8 cellular contexts compared by ENCODE assay signal in the genomic region with DNA sequence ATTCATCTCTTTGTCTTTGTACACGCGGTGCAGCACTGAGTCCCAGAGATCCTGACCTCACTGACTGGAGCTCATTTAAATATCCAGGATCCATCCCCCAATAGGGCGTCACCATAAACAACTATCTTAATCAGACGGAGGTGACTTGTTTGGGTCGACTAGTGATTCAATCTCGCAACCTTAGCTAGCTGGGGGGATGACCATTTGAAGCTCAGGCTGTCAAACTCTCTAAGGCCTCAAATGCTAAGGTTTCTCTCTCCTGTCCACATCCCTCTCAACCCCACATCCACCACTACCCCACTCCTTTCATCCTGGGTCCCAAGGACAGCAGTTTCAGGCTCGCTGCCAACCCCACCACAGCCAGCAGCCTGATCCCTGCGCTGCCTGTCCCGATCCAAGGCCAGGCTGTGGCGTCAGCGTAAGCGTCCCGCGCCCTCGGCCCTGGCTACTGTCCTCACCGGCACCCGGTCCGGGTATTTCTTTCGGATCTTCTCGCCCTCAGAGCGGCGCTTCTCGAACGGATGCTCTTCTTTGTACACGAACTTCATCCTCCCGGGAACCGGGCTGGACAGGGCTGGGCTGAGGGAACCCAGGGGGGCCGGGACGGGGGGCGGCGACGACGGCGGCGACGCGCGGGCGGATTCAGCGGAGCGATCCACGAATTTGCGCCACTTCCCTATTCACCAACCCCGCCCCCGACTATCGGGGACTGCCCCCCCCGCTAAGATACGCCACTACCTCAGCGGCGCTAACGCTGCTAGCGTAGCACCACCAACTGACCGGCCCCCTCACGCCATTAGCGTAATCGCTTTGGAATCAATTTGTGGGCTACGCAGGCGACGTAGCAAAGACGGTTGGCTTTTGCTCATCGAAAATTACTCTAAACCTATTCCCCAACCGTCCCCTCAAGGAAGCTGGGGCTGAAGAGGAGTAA. TPM values are rescaled to one million over a fixed set of nuclear protein-coding genes. Genes with fewer than 3 reads are reported as not detected.
DNase-seq lines count a peak whose midpoint lies in the region; ATAC-seq, FAIRE-seq and TF ChIP-seq lines count a peak whose summit lies in the region.

A gene (minus strand): TSS at position 667 of the 934 bp plus-strand sequence. CDS start 119 bp downstream, at position 548.

- TF ChIP-seq CTCF in kidney (IDR thresholded peaks at IDR 0.05; ENCODE audit: borderline replicate concordance, extremely low read depth, insufficient read depth) = no peak

- peaks cover 20 to 26% of the 10 kb centered on the region in 2 donors for H3K4me1 ChIP-seq in kidney (ENCODE audit: control insufficient read depth in 1 of 2, insufficient read depth in 1 of 2, low read depth in 1 of 2, low read length in 2 of 2)

- H3K27ac ChIP-seq in kidney (ENCODE audit: low read depth in 2 of 2, low read length in 2 of 2) = peak within 1 kb of the TSS; percentile 97 to 99

- intact Hi-C loops in kidney (cut with DNase I) = no loop called here

- H3K9ac ChIP-seq in kidney (ENCODE audit: low read length in 2 of 2) = peak within 1 kb of the TSS; percentile 89 to 100

- no peak for FAIRE-seq in GM12892 (lab: Jason Lieb, UNC)
- no peak for FAIRE-seq in kidney (lab: Jason Lieb, UNC)

- H3K36me3 ChIP-seq in kidney (ENCODE audit: control insufficient read depth in 1 of 2, insufficient read depth in 2 of 2, low read length in 2 of 2) = peaks cover 22 to 26% of the 10 kb centered on the region in 2 donors

- TF ChIP-seq POLR2A in GM12892 (IDR thresholded peaks at IDR 0.05; ENCODE audit: low read depth, low read length) = no peak

- DNase-seq in GM12892 (ENCODE audit: insufficient read length) (peak; percentile 61), NCI-H345 treated with DMSO at 0.1 percent for 48 hours (lab: John Stamatoyannopoulos, UW; ENCODE audit: unreplicated experiment) (peak; percentile 69), cerebellum (ENCODE audit: low spot score) (peak; percentile 89), kidney (peak; percentile 98)
- DNase-seq in activated CD4-positive, alpha-beta T cell treated with anti-CD3 and anti-CD28 coated beads for 1 hour = peak; percentile 90
- DNase-seq in stimulated activated CD4-positive, alpha-beta T cell treated with anti-CD3 and anti-CD28 coated beads, Interleukin-15, amount 100 ng/mL, for 1 hour (ENCODE audit: low read depth in 1 of 2, low spot score in 1 of 2) = peak; percentile 91

- ATAC-seq in HG03066 (IDR thresholded peaks at IDR 0.05; ENCODE audit: low read depth, unreplicated experiment) (peak; percentile 23), GM21529 (IDR thresholded peaks at IDR 0.05; ENCODE audit: unreplicated experiment) (no peak)

- no peaks in the 10 kb centered on the region for H3K9me3 ChIP-seq in kidney (ENCODE audit: control insufficient read depth in 1 of 2, low read length in 2 of 2)

- H3K4me3 ChIP-seq in kidney (ENCODE audit: low read length in 2 of 2) = peak within 1 kb of the TSS; percentile 86 to 99

RNA-seq across cellular contexts. Expression of the gene that starts here (rescaled TPM):
- 238 TPM for polyA plus RNA-seq in GM12892 (2012; ENCODE audit: missing spikeins)
- total RNA-seq in cerebellum (102 TPM), kidney (477 TPM)
- 1,483 TPM for polyA plus RNA-seq in kidney (ENCODE audit: insufficient read depth, low read depth, low replicate concordance)
